Comparison of ENCODE assay signal across 8 cellular contexts in the genomic region with DNA sequence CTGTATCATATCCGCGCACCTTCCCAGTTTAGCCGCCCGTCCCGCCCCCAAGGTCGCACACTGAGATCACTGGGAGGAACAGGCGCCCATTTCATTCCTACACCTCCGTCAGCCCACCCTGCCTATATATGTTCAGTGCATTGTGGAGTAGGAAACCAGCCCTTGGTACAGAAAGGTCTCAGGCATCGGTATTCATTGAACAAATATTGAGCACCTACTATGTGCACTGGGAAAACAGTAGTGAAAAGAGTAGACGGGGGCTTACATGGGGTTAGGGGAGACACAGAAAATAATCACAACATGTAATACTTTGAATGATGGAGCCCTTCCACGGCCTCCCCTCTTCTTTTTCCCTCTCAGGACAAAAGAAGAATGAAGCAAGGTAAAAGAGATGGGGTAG. TPM values are rescaled to one million over a fixed set of nuclear protein-coding genes. Genes with fewer than 3 reads are reported as not detected.
DNase-seq lines count a peak whose midpoint lies in the region; ATAC-seq, FAIRE-seq and TF ChIP-seq lines count a peak whose summit lies in the region.

No MANE protein-coding gene starts in this region.

- peaks cover 4 to 27% of the 10 kb centered on the region in 2 experiments; a peak in 3 of 4 replicates for H3K4me1 ChIP-seq in HCT116 (ENCODE audit: control insufficient read depth in 1 of 2, insufficient read depth in 2 of 2, low read length in 2 of 2)

- H3K9me3 ChIP-seq in HCT116 (ENCODE audit: control insufficient read depth in 1 of 2, insufficient read depth in 1 of 2, low read depth in 1 of 2, low read length in 2 of 2), result no peaks in the 10 kb centered on the region

- H3K4me1 Mint-ChIP-seq in natural killer cell, result peaks cover 16 to 27% of the 10 kb centered on the region in 2 donors

- no TSS peak for BruUV-seq in HCT116 (replicated peaks; lab: Mats Ljungman, UMichigan)

- DNase-seq in HCT116 (ENCODE audit: low read depth, low spot score) (no peak), natural killer cell (no peak), GM12892 (ENCODE audit: insufficient read length) (no peak), HPDE6-E6E7 (ENCODE audit: extremely low spot score) (no peak), 8988T (no peak)

- intact Hi-C loops in HCT116 (cut with micrococcal nuclease), result no loop called here
- intact Hi-C loops in natural killer cell (cut with micrococcal nuclease), result loop anchor here (2.0 to 10.0 kb wide), 3 partner anchors 34 to 952 kb away; a partner anchor contains a TSS

- H3K4me3 Mint-ChIP-seq in natural killer cell, result peak overlapping the region; percentile 97

- H2AFZ ChIP-seq in HCT116 (ENCODE audit: low read depth, low read length, poor library complexity, severe bottlenecking), result peak overlapping the region; percentile 99

- H3K9me3 Mint-ChIP-seq in natural killer cell, result no peaks in the 10 kb centered on the region

- no peaks in the 10 kb centered on the region for H4K20me1 ChIP-seq in HCT116 (ENCODE audit: insufficient read depth)

- TF ChIP-seq CTCF in 22Rv1 (IDR thresholded peaks at IDR 0.05) (no peak), HCT116 (IDR thresholded peaks at IDR 0.05 in 2 of 3, conservative IDR thresholded peaks at IDR 0.05 in 1 of 3; ENCODE audit: borderline replicate concordance in 1 of 3, insufficient read depth in 1 of 3, low read depth in 2 of 3, low read length in 2 of 3) (no peak), natural killer cell (IDR thresholded peaks at IDR 0.05) (no peak)

- TF ChIP-seq RAD21 in HCT116 (IDR thresholded peaks at IDR 0.05; ENCODE audit: low read depth), result no peak

- H3K36me3 ChIP-seq in HCT116 (ENCODE audit: control insufficient read depth in 1 of 2, insufficient read depth in 2 of 2, low read length in 2 of 2), result no peaks in the 10 kb centered on the region

- no peaks in the 10 kb centered on the region for H3K27me3 ChIP-seq in HCT116 (ENCODE audit: insufficient read depth, low read length)

- FAIRE-seq in GM12892 (lab: Jason Lieb, UNC), result no peak

- CTCF ChIA-PET in HCT116 (lab: Charles Lee), result no interaction called here

- POLR2A ChIA-PET in HCT116 (lab: Charles Lee), result no interaction called here

- peak overlapping the region; percentile 89 for H3K27ac ChIP-seq in 22Rv1
- peak overlapping the region; percentile 89 for H3K27ac ChIP-seq in HCT116 (ENCODE audit: low read depth, low read length)
- peak overlapping the region; percentile 94 for H3K27ac ChIP-seq in angular gyrus (ENCODE audit: low read depth, low read length)

- H3K79me2 ChIP-seq in HCT116 (ENCODE audit: insufficient read depth, low read length), result peaks cover 7% of the 10 kb centered on the region; the same call in 1 of the 2 replicates

- RAD21 ChIA-PET in HCT116 (lab: Charles Lee; ENCODE audit: low non-redundant PET in 1 of 2, low total read pairs in 2 of 2, uncharacterized antibody in 2 of 2, unreplicated experiment in 2 of 2), result no interaction called here

- H3K27me3 Mint-ChIP-seq in natural killer cell (ENCODE audit: low read depth in 2 of 2), result no peaks in the 10 kb centered on the region

- ATAC-seq in HCT116, result peak; percentile 1; the same call in 1 of the 2 replicates
- no peak for ATAC-seq in natural killer cell
- ATAC-seq in GM18858 (IDR thresholded peaks at IDR 0.05; ENCODE audit: unreplicated experiment), result no peak

- no peak for TF ChIP-seq POLR2A in HCT116 (IDR thresholded peaks at IDR 0.05; ENCODE audit: borderline replicate concordance, extremely low read depth, insufficient read depth, insufficient read length)
- no peak for TF ChIP-seq POLR2A in GM12892 (IDR thresholded peaks at IDR 0.05; ENCODE audit: low read depth, low read length)

- peak overlapping the region in 1 of 2 experiments; percentile 86; a peak in 3 of 4 replicates for H3K4me3 ChIP-seq in HCT116 (replicated peaks in 1 of 2; ENCODE audit: low read depth in 1 of 2, low read length in 2 of 2)

- no peaks in the 10 kb centered on the region for H3K9me2 ChIP-seq in HCT116 (ENCODE audit: insufficient read depth)

- H3K27ac Mint-ChIP-seq in natural killer cell, result peak overlapping the region; percentile 78 to 91

- peak overlapping the region; percentile 85 for H3K4me2 ChIP-seq in HCT116 (ENCODE audit: low read length)

- peak overlapping the region; percentile 89; the same call in 1 of the 2 replicates for H3K9ac ChIP-seq in HCT116 (ENCODE audit: low read length)

- H3K36me3 Mint-ChIP-seq in natural killer cell, result no peaks in the 10 kb centered on the region

TF ChIP-seq in HCT116, 20 proteins besides CTCF, POLR2A, EP300 and RAD21:
- TF ChIP-seq SRF (IDR thresholded peaks at IDR 0.05; ENCODE audit: low read depth), result no peak
- TF ChIP-seq CEBPB (IDR thresholded peaks at IDR 0.05; ENCODE audit: low read depth), result no peak
- TF ChIP-seq ELF1 (IDR thresholded peaks at IDR 0.05; ENCODE audit: borderline replicate concordance, low read depth), result no peak
- no peak for TF ChIP-seq EGR1 (IDR thresholded peaks at IDR 0.05; ENCODE audit: low read depth)
- no peak for TF ChIP-seq ZNF274 (IDR thresholded peaks at IDR 0.05; ENCODE audit: low read depth, low read length)
- no peak for TF ChIP-seq FOSL1 (IDR thresholded peaks at IDR 0.05; ENCODE audit: low read depth)
- TF ChIP-seq, protein P1, sequence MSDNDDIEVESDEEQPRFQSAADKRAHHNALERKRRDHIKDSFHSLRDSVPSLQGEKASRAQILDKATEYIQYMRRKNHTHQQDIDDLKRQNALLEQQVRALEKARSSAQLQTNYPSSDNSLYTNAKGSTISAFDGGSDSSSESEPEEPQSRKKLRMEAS (IDR thresholded peaks at IDR 0.05), result no peak
- TF ChIP-seq ZFX (IDR thresholded peaks at IDR 0.05), result no peak
- TF ChIP-seq, protein P2, sequence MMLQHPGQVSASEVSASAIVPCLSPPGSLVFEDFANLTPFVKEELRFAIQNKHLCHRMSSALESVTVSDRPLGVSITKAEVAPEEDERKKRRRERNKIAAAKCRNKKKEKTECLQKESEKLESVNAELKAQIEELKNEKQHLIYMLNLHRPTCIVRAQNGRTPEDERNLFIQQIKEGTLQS (IDR thresholded peaks at IDR 0.05), result no peak
- TF ChIP-seq SP1 (IDR thresholded peaks at IDR 0.05; ENCODE audit: low read depth), result no peak
- TF ChIP-seq EZH2 (IDR thresholded peaks at IDR 0.05), result no peak
TF ChIP-seq in HCT116: peak in this region for 0.

RNA-seq across cellular contexts. Expression of a gene that starts 0.8 kb away (rescaled TPM):
- total RNA-seq in HCT116 (2021; ENCODE audit: unreplicated experiment), result 42.7 TPM
- 26.4 and 34.8 TPM in 2 replicates for polyA plus RNA-seq in HCT116 (2012)
- 10 to 100 TPM; 13.9 to 22.0 (median 20.6) TPM for total RNA-seq in natural killer cell
- polyA plus RNA-seq in GM12892 (2012; ENCODE audit: missing spikeins), result 14.3 TPM

RNA-seq across cellular contexts. Expression of a gene that starts 34.4 kb away (rescaled TPM):
- total RNA-seq in HCT116 (2021; ENCODE audit: unreplicated experiment) (177 TPM), natural killer cell (10 to 100 TPM; 82.2 to 88.8 (median 84.1) TPM)
- polyA plus RNA-seq in HCT116 (2012), result 123 and 132 TPM in 2 replicates
- polyA plus RNA-seq in GM12892 (2012; ENCODE audit: missing spikeins), result 47.5 TPM
